8 cellular contexts compared by ENCODE assay signal in genomic region chr12:54032627-54033100, GRCh38. TPM values are rescaled to one million over a fixed set of nuclear protein-coding genes. Genes with fewer than 3 reads are reported as not detected.
DNase-seq lines count a peak whose midpoint lies in the region; ATAC-seq and TF ChIP-seq lines count a peak whose summit lies in the region.

Gene HOXC5, plus strand, starts transcription at chr12:54033050. Its CDS starts 73 bp downstream, at chr12:54033123.

- no peaks in the 10 kb centered on the region for H3K79me2 ChIP-seq in KMS-11 (ENCODE audit: insufficient read depth, low read depth)

- no peak within 1 kb of the TSS for H3K4me3 ChIP-seq in KMS-11 (IDR thresholded peaks at IDR 0.05; ENCODE audit: insufficient read depth, low read depth, low read length)
- peak within 1 kb of the TSS in 9 of 12 donors; percentile 4 to 41 (median 20) for H3K4me3 ChIP-seq in heart left ventricle

- no peaks in the 10 kb centered on the region for H3K9me3 ChIP-seq in heart left ventricle

- ATAC-seq in heart left ventricle (peak in 1 of 4 donors; percentile 45), GM18517 (IDR thresholded peaks at IDR 0.05; ENCODE audit: unreplicated experiment) (no peak)

- no peak within 1 kb of the TSS for H3K4me2 ChIP-seq in KMS-11

- H3K36me3 ChIP-seq in KMS-11 (ENCODE audit: insufficient read depth) (no peaks in the 10 kb centered on the region), heart left ventricle (no peaks in the 10 kb centered on the region)

- 4 to 6% (median 5%) methylated on average over 12 of the region's 12 CpGs for WGBS in heart left ventricle, 4 donors

- H3K27ac ChIP-seq in KMS-11 (no peak within 1 kb of the TSS), heart left ventricle (no peak within 1 kb of the TSS)

- H2AFZ ChIP-seq in KMS-11 (ENCODE audit: low read depth), result no peak within 1 kb of the TSS

- H3K4me1 ChIP-seq in KMS-11 (ENCODE audit: low read depth, poor library complexity, severe bottlenecking) (no peaks in the 10 kb centered on the region), heart left ventricle (peaks cover 0 to 33% (median 5%) of the 10 kb centered on the region in 12 donors)

- no peak for TF ChIP-seq POLR2A in heart left ventricle (IDR thresholded peaks at IDR 0.05)

- no peak within 1 kb of the TSS for H3K9ac ChIP-seq in KMS-11

- intact Hi-C loops in heart left ventricle (cut with DNase I), result loop anchor here in 3 of 10 donors (1.0 to 5.0 kb wide), 3 partner anchors 158 to 160 kb away; no protein-coding TSS in a partner anchor

- peak; percentile 56 for DNase-seq in DMS114 treated with DMSO at 0.1 percent for 48 hours (lab: John Stamatoyannopoulos, UW; ENCODE audit: unreplicated experiment)
- DNase-seq in SHP77 (lab: John Stamatoyannopoulos, UW), result peak; percentile 51 to 63
- peak; percentile 57 for DNase-seq in activated naive CD4-positive, alpha-beta T cell treated with anti-CD3 and anti-CD28 coated beads, Interleukin-2, amount 50 U/mL, for 16 hours
- peak in 2 of 5 donors; percentile 31 to 50 for DNase-seq in heart left ventricle
- peak; percentile 94 for DNase-seq in retina
- DNase-seq in occipital lobe (lab: John Stamatoyannopoulos, UW), result no peak

- TF ChIP-seq CTCF in KMS-11 (conservative IDR thresholded peaks at IDR 0.05; ENCODE audit: low read depth, low read length) (peak; percentile 100), heart left ventricle (IDR thresholded peaks at IDR 0.05) (peak; percentile 57 to 76 (median 72))

- H3K27me3 ChIP-seq in KMS-11 (ENCODE audit: insufficient read depth, low read depth), result peaks cover 97% of the 10 kb centered on the region
- H3K27me3 ChIP-seq in heart left ventricle, result peaks cover 64 to 100% (median 99%) of the 10 kb centered on the region in 9 donors

- no peaks in the 10 kb centered on the region for H4K20me1 ChIP-seq in KMS-11 (ENCODE audit: insufficient read depth)

RNA-seq across cellular contexts. Expression of gene HOXC5, which starts in this region (rescaled TPM):
- total RNA-seq in heart left ventricle (not detected), occipital lobe (not detected)
- polyA plus RNA-seq in heart left ventricle, result not detected
